ENCODE assay signal across 1 cellular context in genomic region chr3:13171704-13172643, GRCh38.
TF ChIP-seq lines count a peak whose summit lies in the region.

No MANE protein-coding gene starts in this region.

TF ChIP-seq in H1, 55 proteins besides CTCF, POLR2A, EP300 and RAD21:
- TF ChIP-seq, protein P1, sequence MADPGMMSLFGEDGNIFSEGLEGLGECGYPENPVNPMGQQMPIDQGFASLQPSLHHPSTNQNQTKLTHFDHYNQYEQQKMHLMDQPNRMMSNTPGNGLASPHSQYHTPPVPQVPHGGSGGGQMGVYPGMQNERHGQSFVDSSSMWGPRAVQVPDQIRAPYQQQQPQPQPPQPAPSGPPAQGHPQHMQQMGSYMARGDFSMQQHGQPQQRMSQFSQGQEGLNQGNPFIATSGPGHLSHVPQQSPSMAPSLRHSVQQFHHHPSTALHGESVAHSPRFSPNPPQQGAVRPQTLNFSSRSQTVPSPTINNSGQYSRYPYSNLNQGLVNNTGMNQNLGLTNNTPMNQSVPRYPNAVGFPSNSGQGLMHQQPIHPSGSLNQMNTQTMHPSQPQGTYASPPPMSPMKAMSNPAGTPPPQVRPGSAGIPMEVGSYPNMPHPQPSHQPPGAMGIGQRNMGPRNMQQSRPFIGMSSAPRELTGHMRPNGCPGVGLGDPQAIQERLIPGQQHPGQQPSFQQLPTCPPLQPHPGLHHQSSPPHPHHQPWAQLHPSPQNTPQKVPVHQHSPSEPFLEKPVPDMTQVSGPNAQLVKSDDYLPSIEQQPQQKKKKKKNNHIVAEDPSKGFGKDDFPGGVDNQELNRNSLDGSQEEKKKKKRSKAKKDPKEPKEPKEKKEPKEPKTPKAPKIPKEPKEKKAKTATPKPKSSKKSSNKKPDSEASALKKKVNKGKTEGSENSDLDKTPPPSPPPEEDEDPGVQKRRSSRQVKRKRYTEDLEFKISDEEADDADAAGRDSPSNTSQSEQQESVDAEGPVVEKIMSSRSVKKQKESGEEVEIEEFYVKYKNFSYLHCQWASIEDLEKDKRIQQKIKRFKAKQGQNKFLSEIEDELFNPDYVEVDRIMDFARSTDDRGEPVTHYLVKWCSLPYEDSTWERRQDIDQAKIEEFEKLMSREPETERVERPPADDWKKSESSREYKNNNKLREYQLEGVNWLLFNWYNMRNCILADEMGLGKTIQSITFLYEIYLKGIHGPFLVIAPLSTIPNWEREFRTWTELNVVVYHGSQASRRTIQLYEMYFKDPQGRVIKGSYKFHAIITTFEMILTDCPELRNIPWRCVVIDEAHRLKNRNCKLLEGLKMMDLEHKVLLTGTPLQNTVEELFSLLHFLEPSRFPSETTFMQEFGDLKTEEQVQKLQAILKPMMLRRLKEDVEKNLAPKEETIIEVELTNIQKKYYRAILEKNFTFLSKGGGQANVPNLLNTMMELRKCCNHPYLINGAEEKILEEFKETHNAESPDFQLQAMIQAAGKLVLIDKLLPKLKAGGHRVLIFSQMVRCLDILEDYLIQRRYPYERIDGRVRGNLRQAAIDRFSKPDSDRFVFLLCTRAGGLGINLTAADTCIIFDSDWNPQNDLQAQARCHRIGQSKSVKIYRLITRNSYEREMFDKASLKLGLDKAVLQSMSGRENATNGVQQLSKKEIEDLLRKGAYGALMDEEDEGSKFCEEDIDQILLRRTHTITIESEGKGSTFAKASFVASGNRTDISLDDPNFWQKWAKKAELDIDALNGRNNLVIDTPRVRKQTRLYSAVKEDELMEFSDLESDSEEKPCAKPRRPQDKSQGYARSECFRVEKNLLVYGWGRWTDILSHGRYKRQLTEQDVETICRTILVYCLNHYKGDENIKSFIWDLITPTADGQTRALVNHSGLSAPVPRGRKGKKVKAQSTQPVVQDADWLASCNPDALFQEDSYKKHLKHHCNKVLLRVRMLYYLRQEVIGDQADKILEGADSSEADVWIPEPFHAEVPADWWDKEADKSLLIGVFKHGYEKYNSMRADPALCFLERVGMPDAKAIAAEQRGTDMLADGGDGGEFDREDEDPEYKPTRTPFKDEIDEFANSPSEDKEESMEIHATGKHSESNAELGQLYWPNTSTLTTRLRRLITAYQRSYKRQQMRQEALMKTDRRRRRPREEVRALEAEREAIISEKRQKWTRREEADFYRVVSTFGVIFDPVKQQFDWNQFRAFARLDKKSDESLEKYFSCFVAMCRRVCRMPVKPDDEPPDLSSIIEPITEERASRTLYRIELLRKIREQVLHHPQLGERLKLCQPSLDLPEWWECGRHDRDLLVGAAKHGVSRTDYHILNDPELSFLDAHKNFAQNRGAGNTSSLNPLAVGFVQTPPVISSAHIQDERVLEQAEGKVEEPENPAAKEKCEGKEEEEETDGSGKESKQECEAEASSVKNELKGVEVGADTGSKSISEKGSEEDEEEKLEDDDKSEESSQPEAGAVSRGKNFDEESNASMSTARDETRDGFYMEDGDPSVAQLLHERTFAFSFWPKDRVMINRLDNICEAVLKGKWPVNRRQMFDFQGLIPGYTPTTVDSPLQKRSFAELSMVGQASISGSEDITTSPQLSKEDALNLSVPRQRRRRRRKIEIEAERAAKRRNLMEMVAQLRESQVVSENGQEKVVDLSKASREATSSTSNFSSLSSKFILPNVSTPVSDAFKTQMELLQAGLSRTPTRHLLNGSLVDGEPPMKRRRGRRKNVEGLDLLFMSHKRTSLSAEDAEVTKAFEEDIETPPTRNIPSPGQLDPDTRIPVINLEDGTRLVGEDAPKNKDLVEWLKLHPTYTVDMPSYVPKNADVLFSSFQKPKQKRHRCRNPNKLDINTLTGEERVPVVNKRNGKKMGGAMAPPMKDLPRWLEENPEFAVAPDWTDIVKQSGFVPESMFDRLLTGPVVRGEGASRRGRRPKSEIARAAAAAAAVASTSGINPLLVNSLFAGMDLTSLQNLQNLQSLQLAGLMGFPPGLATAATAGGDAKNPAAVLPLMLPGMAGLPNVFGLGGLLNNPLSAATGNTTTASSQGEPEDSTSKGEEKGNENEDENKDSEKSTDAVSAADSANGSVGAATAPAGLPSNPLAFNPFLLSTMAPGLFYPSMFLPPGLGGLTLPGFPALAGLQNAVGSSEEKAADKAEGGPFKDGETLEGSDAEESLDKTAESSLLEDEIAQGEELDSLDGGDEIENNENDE (IDR thresholded peaks at IDR 0.05; ENCODE audit: insufficient replicate concordance, low read length): no peak
- TF ChIP-seq ATF3 (IDR thresholded peaks at IDR 0.05; ENCODE audit: insufficient read depth, low read depth, low read length) (no peak), KDM1A (IDR thresholded peaks at IDR 0.05; ENCODE audit: borderline replicate concordance, low read length) (peak; percentile 51; the same call in 1 of the 2 replicates), MAFK (IDR thresholded peaks at IDR 0.05; ENCODE audit: low read depth, low read length) (no peak), SRF (IDR thresholded peaks at IDR 0.05; ENCODE audit: low read depth, low read length) (no peak)
